In the genomic region with DNA sequence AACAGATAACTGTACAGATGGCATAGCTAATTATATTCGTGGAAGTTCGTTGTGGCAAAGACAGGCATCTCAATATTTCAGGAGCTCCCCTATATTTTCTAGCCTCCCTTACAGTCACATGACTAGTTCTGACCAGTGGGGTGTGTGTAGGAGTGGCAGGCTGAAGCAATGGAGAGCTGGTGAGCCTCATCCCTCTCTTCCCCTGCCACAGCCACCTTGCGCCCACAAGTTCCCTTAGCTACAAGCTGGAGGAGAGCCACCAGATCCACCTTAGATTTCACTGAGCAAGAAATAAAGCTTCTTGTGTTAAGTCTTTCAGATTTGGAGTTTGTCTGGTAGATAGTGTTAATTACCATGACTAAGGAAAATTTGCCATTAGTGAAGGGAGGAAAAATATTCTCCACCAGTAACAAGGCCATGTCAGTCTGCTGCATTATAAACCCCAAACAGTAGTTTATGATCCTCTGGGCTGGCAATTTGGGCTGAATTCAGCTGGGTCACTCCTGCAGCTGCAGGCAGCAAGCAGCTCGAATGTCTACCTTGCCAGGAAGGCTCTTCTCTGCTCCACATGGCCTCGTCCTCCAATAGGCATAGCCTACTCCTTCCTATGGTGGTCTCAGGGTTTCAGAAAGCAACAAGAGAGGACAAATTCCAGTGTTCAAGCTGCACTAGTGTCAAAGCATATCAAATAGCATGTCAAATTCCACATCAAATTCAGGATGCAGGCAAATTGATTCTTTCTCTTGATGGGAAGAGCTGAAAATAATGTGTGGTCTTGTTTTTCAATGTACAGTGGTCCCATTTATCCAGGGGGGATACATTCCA, we compare ENCODE assay signal across 1 cellular context.
TF ChIP-seq lines count a peak whose summit lies in the region.

No MANE protein-coding gene starts in this region.

TF ChIP-seq in HepG2, 621 proteins besides CTCF, POLR2A, EP300 and RAD21 (continued from another document and continues in another):
- TF ChIP-seq, protein P1, sequence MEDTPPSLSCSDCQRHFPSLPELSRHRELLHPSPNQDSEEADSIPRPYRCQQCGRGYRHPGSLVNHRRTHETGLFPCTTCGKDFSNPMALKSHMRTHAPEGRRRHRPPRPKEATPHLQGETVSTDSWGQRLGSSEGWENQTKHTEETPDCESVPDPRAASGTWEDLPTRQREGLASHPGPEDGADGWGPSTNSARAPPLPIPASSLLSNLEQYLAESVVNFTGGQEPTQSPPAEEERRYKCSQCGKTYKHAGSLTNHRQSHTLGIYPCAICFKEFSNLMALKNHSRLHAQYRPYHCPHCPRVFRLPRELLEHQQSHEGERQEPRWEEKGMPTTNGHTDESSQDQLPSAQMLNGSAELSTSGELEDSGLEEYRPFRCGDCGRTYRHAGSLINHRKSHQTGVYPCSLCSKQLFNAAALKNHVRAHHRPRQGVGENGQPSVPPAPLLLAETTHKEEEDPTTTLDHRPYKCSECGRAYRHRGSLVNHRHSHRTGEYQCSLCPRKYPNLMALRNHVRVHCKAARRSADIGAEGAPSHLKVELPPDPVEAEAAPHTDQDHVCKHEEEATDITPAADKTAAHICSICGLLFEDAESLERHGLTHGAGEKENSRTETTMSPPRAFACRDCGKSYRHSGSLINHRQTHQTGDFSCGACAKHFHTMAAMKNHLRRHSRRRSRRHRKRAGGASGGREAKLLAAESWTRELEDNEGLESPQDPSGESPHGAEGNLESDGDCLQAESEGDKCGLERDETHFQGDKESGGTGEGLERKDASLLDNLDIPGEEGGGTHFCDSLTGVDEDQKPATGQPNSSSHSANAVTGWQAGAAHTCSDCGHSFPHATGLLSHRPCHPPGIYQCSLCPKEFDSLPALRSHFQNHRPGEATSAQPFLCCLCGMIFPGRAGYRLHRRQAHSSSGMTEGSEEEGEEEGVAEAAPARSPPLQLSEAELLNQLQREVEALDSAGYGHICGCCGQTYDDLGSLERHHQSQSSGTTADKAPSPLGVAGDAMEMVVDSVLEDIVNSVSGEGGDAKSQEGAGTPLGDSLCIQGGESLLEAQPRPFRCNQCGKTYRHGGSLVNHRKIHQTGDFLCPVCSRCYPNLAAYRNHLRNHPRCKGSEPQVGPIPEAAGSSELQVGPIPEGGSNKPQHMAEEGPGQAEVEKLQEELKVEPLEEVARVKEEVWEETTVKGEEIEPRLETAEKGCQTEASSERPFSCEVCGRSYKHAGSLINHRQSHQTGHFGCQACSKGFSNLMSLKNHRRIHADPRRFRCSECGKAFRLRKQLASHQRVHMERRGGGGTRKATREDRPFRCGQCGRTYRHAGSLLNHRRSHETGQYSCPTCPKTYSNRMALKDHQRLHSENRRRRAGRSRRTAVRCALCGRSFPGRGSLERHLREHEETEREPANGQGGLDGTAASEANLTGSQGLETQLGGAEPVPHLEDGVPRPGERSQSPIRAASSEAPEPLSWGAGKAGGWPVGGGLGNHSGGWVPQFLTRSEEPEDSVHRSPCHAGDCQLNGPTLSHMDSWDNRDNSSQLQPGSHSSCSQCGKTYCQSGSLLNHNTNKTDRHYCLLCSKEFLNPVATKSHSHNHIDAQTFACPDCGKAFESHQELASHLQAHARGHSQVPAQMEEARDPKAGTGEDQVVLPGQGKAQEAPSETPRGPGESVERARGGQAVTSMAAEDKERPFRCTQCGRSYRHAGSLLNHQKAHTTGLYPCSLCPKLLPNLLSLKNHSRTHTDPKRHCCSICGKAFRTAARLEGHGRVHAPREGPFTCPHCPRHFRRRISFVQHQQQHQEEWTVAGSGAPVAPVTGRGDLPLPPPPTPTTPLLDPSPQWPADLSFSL (CRISPR knock-in tag; IDR thresholded peaks at IDR 0.05) = no peak
- TF ChIP-seq THYN1 (CRISPR knock-in tag; IDR thresholded peaks at IDR 0.05; ENCODE audit: borderline replicate concordance, low read depth) = no peak
- no peak for TF ChIP-seq FOXJ3 (CRISPR knock-in tag; IDR thresholded peaks at IDR 0.05; ENCODE audit: borderline replicate concordance)
- no peak for TF ChIP-seq NR3C1 (CRISPR knock-in tag; IDR thresholded peaks at IDR 0.05)
- TF ChIP-seq, protein P2, sequence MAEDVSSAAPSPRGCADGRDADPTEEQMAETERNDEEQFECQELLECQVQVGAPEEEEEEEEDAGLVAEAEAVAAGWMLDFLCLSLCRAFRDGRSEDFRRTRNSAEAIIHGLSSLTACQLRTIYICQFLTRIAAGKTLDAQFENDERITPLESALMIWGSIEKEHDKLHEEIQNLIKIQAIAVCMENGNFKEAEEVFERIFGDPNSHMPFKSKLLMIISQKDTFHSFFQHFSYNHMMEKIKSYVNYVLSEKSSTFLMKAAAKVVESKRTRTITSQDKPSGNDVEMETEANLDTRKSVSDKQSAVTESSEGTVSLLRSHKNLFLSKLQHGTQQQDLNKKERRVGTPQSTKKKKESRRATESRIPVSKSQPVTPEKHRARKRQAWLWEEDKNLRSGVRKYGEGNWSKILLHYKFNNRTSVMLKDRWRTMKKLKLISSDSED (CRISPR knock-in tag; IDR thresholded peaks at IDR 0.05) = no peak
- TF ChIP-seq ZNF773 (CRISPR knock-in tag; IDR thresholded peaks at IDR 0.05; ENCODE audit: borderline replicate concordance) = no peak
- no peak for TF ChIP-seq TOPORS (CRISPR knock-in tag; IDR thresholded peaks at IDR 0.05)
- 0 out of 2 replicates have a peak, but pooled peaks have one; percentile 27 for TF ChIP-seq HDAC1 (CRISPR knock-in tag; IDR thresholded peaks at IDR 0.05)
- TF ChIP-seq ZFP1 (CRISPR knock-in tag; IDR thresholded peaks at IDR 0.05) = 0 out of 2 replicates have a peak, but pooled peaks have one; percentile 17
- no peak for TF ChIP-seq EHMT2 (IDR thresholded peaks at IDR 0.05; ENCODE audit: borderline replicate concordance, low read depth, low read length)
- peak; percentile 92 for TF ChIP-seq SRY (CRISPR knock-in tag; IDR thresholded peaks at IDR 0.05)
- TF ChIP-seq, protein P3, sequence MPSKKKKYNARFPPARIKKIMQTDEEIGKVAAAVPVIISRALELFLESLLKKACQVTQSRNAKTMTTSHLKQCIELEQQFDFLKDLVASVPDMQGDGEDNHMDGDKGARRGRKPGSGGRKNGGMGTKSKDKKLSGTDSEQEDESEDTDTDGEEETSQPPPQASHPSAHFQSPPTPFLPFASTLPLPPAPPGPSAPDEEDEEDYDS (CRISPR knock-in tag; IDR thresholded peaks at IDR 0.05) = peak; percentile 81
- TF ChIP-seq STAT5B (CRISPR knock-in tag; IDR thresholded peaks at IDR 0.05) = no peak
- TF ChIP-seq, protein P4, sequence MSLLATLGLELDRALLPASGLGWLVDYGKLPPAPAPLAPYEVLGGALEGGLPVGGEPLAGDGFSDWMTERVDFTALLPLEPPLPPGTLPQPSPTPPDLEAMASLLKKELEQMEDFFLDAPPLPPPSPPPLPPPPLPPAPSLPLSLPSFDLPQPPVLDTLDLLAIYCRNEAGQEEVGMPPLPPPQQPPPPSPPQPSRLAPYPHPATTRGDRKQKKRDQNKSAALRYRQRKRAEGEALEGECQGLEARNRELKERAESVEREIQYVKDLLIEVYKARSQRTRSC (CRISPR knock-in tag; IDR thresholded peaks at IDR 0.05; ENCODE audit: low read depth) = peak; percentile 82; the same call in 1 of the 2 replicates
- TF ChIP-seq NFIB (CRISPR knock-in tag; IDR thresholded peaks at IDR 0.05; ENCODE audit: borderline replicate concordance) = no peak
- no peak for TF ChIP-seq PLRG1 (conservative IDR thresholded peaks at IDR 0.05)
- TF ChIP-seq NCOA5 (CRISPR knock-in tag; IDR thresholded peaks at IDR 0.05) = no peak
- TF ChIP-seq DNMT1 (CRISPR knock-in tag; IDR thresholded peaks at IDR 0.05) = no peak
- no peak; the same call in 1 of the 2 replicates for TF ChIP-seq SNAPC2 (CRISPR knock-in tag; IDR thresholded peaks at IDR 0.05)
- TF ChIP-seq EEA1 (CRISPR knock-in tag; IDR thresholded peaks at IDR 0.05; ENCODE audit: borderline replicate concordance) = no peak; the same call in 1 of the 2 replicates
- TF ChIP-seq, protein P5, sequence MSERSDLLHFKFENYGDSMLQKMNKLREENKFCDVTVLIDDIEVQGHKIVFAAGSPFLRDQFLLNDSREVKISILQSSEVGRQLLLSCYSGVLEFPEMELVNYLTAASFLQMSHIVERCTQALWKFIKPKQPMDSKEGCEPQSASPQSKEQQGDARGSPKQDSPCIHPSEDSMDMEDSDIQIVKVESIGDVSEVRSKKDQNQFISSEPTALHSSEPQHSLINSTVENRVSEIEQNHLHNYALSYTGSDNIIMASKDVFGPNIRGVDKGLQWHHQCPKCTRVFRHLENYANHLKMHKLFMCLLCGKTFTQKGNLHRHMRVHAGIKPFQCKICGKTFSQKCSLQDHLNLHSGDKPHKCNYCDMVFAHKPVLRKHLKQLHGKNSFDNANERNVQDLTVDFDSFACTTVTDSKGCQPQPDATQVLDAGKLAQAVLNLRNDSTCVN (CRISPR knock-in tag; IDR thresholded peaks at IDR 0.05; ENCODE audit: borderline replicate concordance) = peak; percentile 55; the same call in 1 of the 2 replicates
- peak; percentile 68; the same call in 1 of the 2 replicates for TF ChIP-seq NRL (CRISPR knock-in tag; IDR thresholded peaks at IDR 0.05; ENCODE audit: borderline replicate concordance)
- peak; percentile 9 for TF ChIP-seq FOXA3 (CRISPR knock-in tag; IDR thresholded peaks at IDR 0.05)
- TF ChIP-seq ZNF543 (CRISPR knock-in tag; IDR thresholded peaks at IDR 0.05) = peak; percentile 33
- TF ChIP-seq, protein P6, sequence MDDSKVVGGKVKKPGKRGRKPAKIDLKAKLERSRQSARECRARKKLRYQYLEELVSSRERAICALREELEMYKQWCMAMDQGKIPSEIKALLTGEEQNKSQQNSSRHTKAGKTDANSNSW (CRISPR knock-in tag; IDR thresholded peaks at IDR 0.05; ENCODE audit: borderline replicate concordance) = no peak
- TF ChIP-seq, protein P7, sequence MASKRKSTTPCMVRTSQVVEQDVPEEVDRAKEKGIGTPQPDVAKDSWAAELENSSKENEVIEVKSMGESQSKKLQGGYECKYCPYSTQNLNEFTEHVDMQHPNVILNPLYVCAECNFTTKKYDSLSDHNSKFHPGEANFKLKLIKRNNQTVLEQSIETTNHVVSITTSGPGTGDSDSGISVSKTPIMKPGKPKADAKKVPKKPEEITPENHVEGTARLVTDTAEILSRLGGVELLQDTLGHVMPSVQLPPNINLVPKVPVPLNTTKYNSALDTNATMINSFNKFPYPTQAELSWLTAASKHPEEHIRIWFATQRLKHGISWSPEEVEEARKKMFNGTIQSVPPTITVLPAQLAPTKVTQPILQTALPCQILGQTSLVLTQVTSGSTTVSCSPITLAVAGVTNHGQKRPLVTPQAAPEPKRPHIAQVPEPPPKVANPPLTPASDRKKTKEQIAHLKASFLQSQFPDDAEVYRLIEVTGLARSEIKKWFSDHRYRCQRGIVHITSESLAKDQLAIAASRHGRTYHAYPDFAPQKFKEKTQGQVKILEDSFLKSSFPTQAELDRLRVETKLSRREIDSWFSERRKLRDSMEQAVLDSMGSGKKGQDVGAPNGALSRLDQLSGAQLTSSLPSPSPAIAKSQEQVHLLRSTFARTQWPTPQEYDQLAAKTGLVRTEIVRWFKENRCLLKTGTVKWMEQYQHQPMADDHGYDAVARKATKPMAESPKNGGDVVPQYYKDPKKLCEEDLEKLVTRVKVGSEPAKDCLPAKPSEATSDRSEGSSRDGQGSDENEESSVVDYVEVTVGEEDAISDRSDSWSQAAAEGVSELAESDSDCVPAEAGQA (IDR thresholded peaks at IDR 0.05; ENCODE audit: low read depth) = no peak
- TF ChIP-seq, protein P7 (CRISPR knock-in tag; IDR thresholded peaks at IDR 0.05; ENCODE audit: borderline replicate concordance) = no peak; the same call in 1 of the 2 replicates
- no peak for TF ChIP-seq TCF7L2 (IDR thresholded peaks at IDR 0.05; ENCODE audit: low read depth, low read length)
- TF ChIP-seq CBFB (CRISPR knock-in tag; IDR thresholded peaks at IDR 0.05) = 0 out of 2 replicates have a peak, but pooled peaks have one; percentile 27
- no peak; the same call in 1 of the 2 replicates for TF ChIP-seq RXRB (CRISPR knock-in tag; IDR thresholded peaks at IDR 0.05; ENCODE audit: borderline replicate concordance)
- no peak for TF ChIP-seq CCAR2 (optimal IDR thresholded peaks at IDR 0.05; ENCODE audit: low read depth, low read length)
- TF ChIP-seq ZSCAN25 (CRISPR knock-in tag; IDR thresholded peaks at IDR 0.05) = peak; percentile 65; the same call in 1 of the 2 replicates
- no peak for TF ChIP-seq ADNP (CRISPR knock-in tag; IDR thresholded peaks at IDR 0.05)
- TF ChIP-seq, protein P8, sequence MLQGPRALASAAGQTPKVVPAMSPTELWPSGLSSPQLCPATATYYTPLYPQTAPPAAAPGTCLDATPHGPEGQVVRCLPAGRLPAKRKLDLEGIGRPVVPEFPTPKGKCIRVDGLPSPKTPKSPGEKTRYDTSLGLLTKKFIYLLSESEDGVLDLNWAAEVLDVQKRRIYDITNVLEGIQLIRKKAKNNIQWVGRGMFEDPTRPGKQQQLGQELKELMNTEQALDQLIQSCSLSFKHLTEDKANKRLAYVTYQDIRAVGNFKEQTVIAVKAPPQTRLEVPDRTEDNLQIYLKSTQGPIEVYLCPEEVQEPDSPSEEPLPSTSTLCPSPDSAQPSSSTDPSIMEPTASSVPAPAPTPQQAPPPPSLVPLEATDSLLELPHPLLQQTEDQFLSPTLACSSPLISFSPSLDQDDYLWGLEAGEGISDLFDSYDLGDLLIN (CRISPR knock-in tag; IDR thresholded peaks at IDR 0.05; ENCODE audit: borderline replicate concordance) = no peak
- 0 out of 2 replicates have a peak, but pooled peaks have one; percentile 20 for TF ChIP-seq JUND (CRISPR knock-in tag; IDR thresholded peaks at IDR 0.05)
- no peak for TF ChIP-seq ZNF883 (CRISPR knock-in tag; IDR thresholded peaks at IDR 0.05; ENCODE audit: not compliant biosample characterization)
